Comparison of ENCODE assay signal across 20 cellular contexts in the genomic region with DNA sequence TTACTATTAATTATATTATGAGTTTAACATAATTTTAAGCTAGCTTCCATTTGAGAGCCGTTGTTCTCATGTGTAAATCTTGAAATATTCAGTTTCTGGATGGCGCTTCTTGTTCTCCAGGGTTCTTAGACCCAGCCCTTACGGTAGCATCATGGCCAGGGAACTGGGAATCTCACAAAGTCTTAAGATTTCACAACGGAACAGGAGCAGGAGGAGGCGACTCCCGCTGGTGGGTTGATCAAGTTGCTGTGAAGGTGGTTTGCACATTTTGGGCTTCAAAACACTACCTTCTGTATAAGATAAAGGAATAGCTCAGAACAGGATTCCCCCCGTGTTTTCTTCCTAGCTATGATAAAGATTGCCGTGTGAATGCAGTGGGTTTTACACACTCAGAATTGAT. TPM values are rescaled to one million over a fixed set of nuclear protein-coding genes. Genes with fewer than 3 reads are reported as not detected.
A peak's percentile ranks its signal among the peaks of the same experiment; 100 is the strongest.
DNase-seq lines count a peak whose midpoint lies in the region; ATAC-seq, FAIRE-seq and TF ChIP-seq lines count a peak whose summit lies in the region.
"Had no signal": no experiment of that assay in that cellular context is flagged by ENCODE, and none has a peak within 500 bp of the region (broad histone marks: within the 10 kb centered on the region; RNA-seq: fewer than 3 reads in every experiment).

No MANE protein-coding gene starts in this region.

- H3K4me3 ChIP-seq in kidney (ENCODE audit: low read length in 2 of 2) (no peak overlapping the region), gastrocnemius medialis (no peak overlapping the region)

- H3K9me3 ChIP-seq in kidney (ENCODE audit: control insufficient read depth in 1 of 2, low read length in 2 of 2) (no peaks in the 10 kb centered on the region), gastrocnemius medialis (no peaks in the 10 kb centered on the region)

- H3K27me3 Mint-ChIP-seq in activated T-helper 1 cell treated with anti-CD3 and anti-CD28 coated beads, Interleukin-12 subunit alpha, Interleukin-12 subunit beta, Interleukin-2, Interleukin-4 antibody, amounts not matched to agents 30 ng/mL and 10 ng/mL and 1 ng/mL, durations not matched to agents 14 hours and 24 hours and 36 hours (ENCODE audit: insufficient read depth), result no peaks in the 10 kb centered on the region
- no peaks in the 10 kb centered on the region for H3K27me3 Mint-ChIP-seq in T-cell
- H3K27me3 Mint-ChIP-seq in naive thymus-derived CD8-positive, alpha-beta T cell, result no peaks in the 10 kb centered on the region
- H3K27me3 Mint-ChIP-seq: activated B cell treated with CpG ODN at 0.5 μM for 24 hours; activated T-helper 17 cell treated with anti-CD3 and anti-CD28 coated beads, Interleukin-2, amount 50 U/mL, for 72 hours; stimulated activated naive CD8-positive, alpha-beta T cell treated with anti-CD3 and anti-CD28 coated beads, Interleukin-15, amount 100 ng/mL, for 72 hours had no signal

- no peak for TF ChIP-seq POLR2A in GM12891 (IDR thresholded peaks at IDR 0.05; ENCODE audit: low read depth, low read length)
- TF ChIP-seq POLR2A in gastrocnemius medialis (IDR thresholded peaks at IDR 0.05), result no peak

- no peak for TF ChIP-seq CTCF in kidney (IDR thresholded peaks at IDR 0.05; ENCODE audit: borderline replicate concordance, extremely low read depth, insufficient read depth)
- no peak for TF ChIP-seq CTCF in gastrocnemius medialis (IDR thresholded peaks at IDR 0.05 in 4 of 5, conservative IDR thresholded peaks at IDR 0.05 in 1 of 5)

- peaks cover 5% of the 10 kb centered on the region for H3K36me3 Mint-ChIP-seq in activated T-helper 1 cell treated with anti-CD3 and anti-CD28 coated beads, Interleukin-12 subunit alpha, Interleukin-12 subunit beta, Interleukin-2, Interleukin-4 antibody, amounts not matched to agents 30 ng/mL and 10 ng/mL and 1 ng/mL, durations not matched to agents 14 hours and 24 hours and 36 hours (ENCODE audit: low read depth)
- H3K36me3 Mint-ChIP-seq in T-cell, result peaks cover 4% of the 10 kb centered on the region
- H3K36me3 Mint-ChIP-seq in naive thymus-derived CD8-positive, alpha-beta T cell, result peaks cover 4 to 16% (median 5%) of the 10 kb centered on the region in 3 donors

- peak; percentile 28 for FAIRE-seq in GM12891 (lab: Jason Lieb, UNC)
- FAIRE-seq in kidney (lab: Jason Lieb, UNC), result no peak
- FAIRE-seq: endometrium, H1, keratinocyte had no signal

- peak overlapping the region in 1 of 2 donors; percentile 56 for H3K9ac ChIP-seq in kidney (ENCODE audit: low read length in 2 of 2)

- no peak overlapping the region for H3K27ac Mint-ChIP-seq in activated T-helper 1 cell treated with anti-CD3 and anti-CD28 coated beads, Interleukin-12 subunit alpha, Interleukin-12 subunit beta, Interleukin-2, Interleukin-4 antibody, amounts not matched to agents 30 ng/mL and 10 ng/mL and 1 ng/mL, durations not matched to agents 14 hours and 24 hours and 36 hours
- no peak overlapping the region for H3K27ac Mint-ChIP-seq in T-cell
- H3K27ac Mint-ChIP-seq in naive thymus-derived CD8-positive, alpha-beta T cell, result no peak overlapping the region
- H3K27ac Mint-ChIP-seq: activated B cell treated with CpG ODN at 0.5 μM for 24 hours; activated T-helper 17 cell treated with anti-CD3 and anti-CD28 coated beads, Interleukin-2, amount 50 U/mL, for 72 hours; stimulated activated naive CD8-positive, alpha-beta T cell treated with anti-CD3 and anti-CD28 coated beads, Interleukin-15, amount 100 ng/mL, for 72 hours had no signal

- peaks cover 9% of the 10 kb centered on the region for H3K9me3 Mint-ChIP-seq in activated T-helper 1 cell treated with anti-CD3 and anti-CD28 coated beads, Interleukin-12 subunit alpha, Interleukin-12 subunit beta, Interleukin-2, Interleukin-4 antibody, amounts not matched to agents 30 ng/mL and 10 ng/mL and 1 ng/mL, durations not matched to agents 14 hours and 24 hours and 36 hours
- H3K9me3 Mint-ChIP-seq in T-cell, result peaks cover 0 to 4% (median 0%) of the 10 kb centered on the region in 3 donors
- peaks cover 0 to 4% (median 0%) of the 10 kb centered on the region in 9 donors for H3K9me3 Mint-ChIP-seq in naive thymus-derived CD8-positive, alpha-beta T cell

- peaks cover 23% of the 10 kb centered on the region for H3K4me1 Mint-ChIP-seq in activated T-helper 1 cell treated with anti-CD3 and anti-CD28 coated beads, Interleukin-12 subunit alpha, Interleukin-12 subunit beta, Interleukin-2, Interleukin-4 antibody, amounts not matched to agents 30 ng/mL and 10 ng/mL and 1 ng/mL, durations not matched to agents 14 hours and 24 hours and 36 hours (ENCODE audit: low read depth)
- H3K4me1 Mint-ChIP-seq in T-cell, result peaks cover 32 to 60% (median 57%) of the 10 kb centered on the region in 3 donors
- H3K4me1 Mint-ChIP-seq in naive thymus-derived CD8-positive, alpha-beta T cell, result peaks cover 11 to 66% (median 50%) of the 10 kb centered on the region in 4 donors

- H3K27me3 ChIP-seq in gastrocnemius medialis, result no peaks in the 10 kb centered on the region

- ATAC-seq in gastrocnemius medialis (no peak), T-cell (replicated peaks in 1 of 4) (no peak)
- no peak for ATAC-seq in naive thymus-derived CD8-positive, alpha-beta T cell
- ATAC-seq: activated T-helper 17 cell treated with anti-CD3 and anti-CD28 coated beads, Interleukin-2, amount 50 U/mL, for 72 hours; stimulated activated naive CD8-positive, alpha-beta T cell treated with anti-CD3 and anti-CD28 coated beads, Interleukin-15, amount 100 ng/mL, for 72 hours had no signal

- CTCF ChIA-PET in T-cell (lab: Charles Lee), result no interaction called here

- peak overlapping the region; percentile 34 to 62 for H3K27ac ChIP-seq in kidney (ENCODE audit: low read depth in 2 of 2, low read length in 2 of 2)
- peak overlapping the region; percentile 80 to 93 (median 90) for H3K27ac ChIP-seq in gastrocnemius medialis

- peaks cover 7% of the 10 kb centered on the region in 2 donors for H3K36me3 ChIP-seq in kidney (ENCODE audit: control insufficient read depth in 1 of 2, insufficient read depth in 2 of 2, low read length in 2 of 2)
- H3K36me3 ChIP-seq in gastrocnemius medialis, result no peaks in the 10 kb centered on the region

- peak overlapping the region; percentile 45 for H3K4me3 Mint-ChIP-seq in activated T-helper 1 cell treated with anti-CD3 and anti-CD28 coated beads, Interleukin-12 subunit alpha, Interleukin-12 subunit beta, Interleukin-2, Interleukin-4 antibody, amounts not matched to agents 30 ng/mL and 10 ng/mL and 1 ng/mL, durations not matched to agents 14 hours and 24 hours and 36 hours
- H3K4me3 Mint-ChIP-seq in T-cell, result no peak overlapping the region
- peak overlapping the region in 2 of 10 donors; percentile 14 to 19 for H3K4me3 Mint-ChIP-seq in naive thymus-derived CD8-positive, alpha-beta T cell
- H3K4me3 Mint-ChIP-seq: activated B cell treated with CpG ODN at 0.5 μM for 24 hours; stimulated activated naive CD8-positive, alpha-beta T cell treated with anti-CD3 and anti-CD28 coated beads, Interleukin-15, amount 100 ng/mL, for 72 hours had no signal

- POLR2A ChIA-PET in T-cell (lab: Charles Lee), result no interaction called here
- POLR2A ChIA-PET in naive thymus-derived CD8-positive, alpha-beta T cell (lab: Charles Lee), result interaction anchor here (4.7 kb wide), 1 partner anchor 95 kb away, joined by 46 read pairs; a partner anchor contains a TSS

- H3K4me1 ChIP-seq in kidney (ENCODE audit: control insufficient read depth in 1 of 2, insufficient read depth in 1 of 2, low read depth in 1 of 2, low read length in 2 of 2) (peaks cover 25 to 38% of the 10 kb centered on the region in 2 donors), gastrocnemius medialis (peaks cover 22 to 31% of the 10 kb centered on the region in 2 donors)

- DNase-seq in GM12891 (ENCODE audit: insufficient read length, low spot score) (no peak), kidney (no peak), gastrocnemius medialis (no peak), GOT3 (lab: John Stamatoyannopoulos, UW) (no peak), T-cell (no peak)
- DNase-seq in activated T-helper 1 cell treated with anti-CD3 and anti-CD28 coated beads, Interleukin-12 subunit alpha, Interleukin-12 subunit beta, Interleukin-2, Interleukin-4 antibody, amounts not matched to agents 30 ng/mL and 10 ng/mL and 1 ng/mL, durations not matched to agents 14 hours and 24 hours and 36 hours (ENCODE audit: low spot score), result no peak
- no peak for DNase-seq in activated naive CD4-positive, alpha-beta T cell treated with Interleukin-2 at 50 U/mL for 16 hours
- no peak for DNase-seq in naive thymus-derived CD8-positive, alpha-beta T cell
- DNase-seq: activated B cell treated with CpG ODN at 0.5 μM for 24 hours; activated CD8-positive, alpha-beta memory T cell treated with anti-CD3 and anti-CD28 coated beads for 24 hours; AML-193; amygdala; Calu3; GDM1; NCI-H146; stimulated activated naive CD8-positive, alpha-beta T cell treated with anti-CD3 and anti-CD28 coated beads, Interleukin-15, amount 100 ng/mL, for 72 hours had no signal

- intact Hi-C loops in activated T-helper 1 cell treated with anti-CD3 and anti-CD28 coated beads, Interleukin-12 subunit alpha, Interleukin-12 subunit beta, Interleukin-2, Interleukin-4 antibody, amounts not matched to agents 30 ng/mL and 10 ng/mL and 1 ng/mL, durations not matched to agents 14 hours and 24 hours and 36 hours (cut with micrococcal nuclease), result loop anchor here (10.0 kb wide), 3 partner anchors 163 to 833 kb away; a partner anchor contains a TSS
- intact Hi-C loops in kidney (cut with DNase I), result no loop called here
- intact Hi-C loops in gastrocnemius medialis (cut with DNase I; ENCODE audit: low total_unique reads), result loop anchor here (5.0 kb wide), 1 partner anchor 294 kb away; no protein-coding TSS in a partner anchor

- in situ Hi-C loops in gastrocnemius medialis (cut with MboI; ENCODE audit: low sequenced_read_pairs in 4 of 4), result no loop called here

RNA-seq across cellular contexts. Expression of a gene that starts 2.8 kb away (rescaled TPM):
- polyA plus RNA-seq in GM12891 (2012; ENCODE audit: low read depth, missing spikeins), result 28.0 TPM
- total RNA-seq in activated T-helper 1 cell treated with anti-CD3 and anti-CD28 coated beads, Interleukin-12 subunit alpha, Interleukin-12 subunit beta, Interleukin-2, Interleukin-4 antibody, amounts not matched to agents 30 ng/mL and 10 ng/mL and 1 ng/mL, durations not matched to agents 14 hours and 24 hours and 36 hours, result 22.0 and 22.2 TPM in 2 replicates
- total RNA-seq in kidney, result 37.9 TPM
- polyA plus RNA-seq in kidney (ENCODE audit: insufficient read depth, low read depth, low replicate concordance), result 52.7 TPM
- total RNA-seq in gastrocnemius medialis, result 10 to 100 TPM; 17.9 to 24.7 (median 21.5) TPM
- total RNA-seq in T-cell, result 10 to 100 TPM; 22.2 to 34.3 (median 29.2) TPM
- 10 to 100 TPM; 34.3 to 38.1 TPM for total RNA-seq in naive thymus-derived CD8-positive, alpha-beta T cell
- polyA plus RNA-seq in naive thymus-derived CD8-positive, alpha-beta T cell, result 10 to 100 TPM; 10.4 to 26.9 (median 18.1) TPM

RNA-seq across cellular contexts. Expression of a gene that starts 56.6 kb away (rescaled TPM):
- polyA plus RNA-seq in GM12891 (2012; ENCODE audit: low read depth, missing spikeins), result 24.1 TPM
- total RNA-seq in activated T-helper 1 cell treated with anti-CD3 and anti-CD28 coated beads, Interleukin-12 subunit alpha, Interleukin-12 subunit beta, Interleukin-2, Interleukin-4 antibody, amounts not matched to agents 30 ng/mL and 10 ng/mL and 1 ng/mL, durations not matched to agents 14 hours and 24 hours and 36 hours, result 1.1 and 1.5 TPM in 2 replicates
- total RNA-seq in kidney, result 33.6 TPM
- polyA plus RNA-seq in kidney (ENCODE audit: insufficient read depth, low read depth, low replicate concordance), result 47.7 TPM
- 1 to 10 TPM in 2 of 4 donors, under 1 TPM in 2; 0.31 to 9.1 (median 2.0) TPM for total RNA-seq in gastrocnemius medialis
- total RNA-seq in T-cell, result 1 to 10 TPM in 4 of 5 donors, under 1 TPM in 1; 0.47 to 3.1 (median 2.1) TPM
- total RNA-seq in naive thymus-derived CD8-positive, alpha-beta T cell, result 1 to 10 TPM; 2.2 to 2.9 TPM
- 1 to 10 TPM; 2.4 to 4.5 (median 3.3) TPM for polyA plus RNA-seq in naive thymus-derived CD8-positive, alpha-beta T cell
